17 cellular contexts compared by ENCODE assay signal in the genomic region with DNA sequence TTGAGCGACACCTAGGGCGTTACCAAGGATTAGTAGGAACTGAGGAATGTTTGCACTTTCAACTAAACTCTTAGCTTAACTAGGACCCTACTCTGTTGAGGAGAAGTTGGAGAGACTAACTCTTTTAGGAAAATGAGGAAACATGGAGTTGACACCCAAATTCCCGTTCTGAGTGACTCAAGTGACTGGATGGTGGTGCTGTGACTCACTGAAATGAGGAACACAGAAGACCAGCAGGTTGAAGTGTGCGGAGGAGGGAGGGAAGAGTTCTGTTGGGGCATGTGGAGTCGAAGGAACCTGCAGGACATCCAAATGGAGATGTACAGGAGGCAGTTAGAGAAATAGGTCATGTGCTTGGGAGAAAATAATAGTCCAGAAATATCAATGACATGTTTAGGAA.
"Had no signal": no experiment of that assay in that cellular context is flagged by ENCODE, and none has a peak within 500 bp of the region (broad histone marks: within the 10 kb centered on the region; RNA-seq: fewer than 3 reads in every experiment).

No MANE protein-coding gene starts in this region.

- H3K27me3 ChIP-seq: brain microvascular endothelial cell, dorsolateral prefrontal cortex, gastrocnemius medialis, heart right ventricle, neural progenitor cell, ovary, stomach had no signal

- DNase-seq: activated CD4-positive, alpha-beta memory T cell treated with anti-CD3 and anti-CD28 coated beads, Interleukin-2, amount 10 ng/mL, durations not matched to agents 7 days and 5 days; activated CD4-positive, alpha-beta T cell treated with anti-CD3 and anti-CD28 coated beads for 1 hour; amniotic stem cell; brain microvascular endothelial cell; dorsolateral prefrontal cortex; gastrocnemius medialis; heart right ventricle; islet precursor cell; ovary; stimulated activated CD4-positive, alpha-beta T cell treated with anti-CD3 and anti-CD28 coated beads, Interleukin-2, amount 100 ng/mL, for 48 hours; stimulated activated CD8-positive, alpha-beta memory T cell treated with anti-CD3 and anti-CD28 coated beads, Interleukin-4, amount 100 ng/mL, for 48 hours; stomach; T-helper 9 cell had no signal

- H3K4me3 ChIP-seq: dorsolateral prefrontal cortex, gastrocnemius medialis, heart right ventricle, neural progenitor cell, ovary, stomach, thoracic aorta had no signal

- H3K4me3 Mint-ChIP-seq: activated CD4-positive, alpha-beta memory T cell treated with anti-CD3 and anti-CD28 coated beads, Interleukin-2, amount 10 ng/mL, durations not matched to agents 7 days and 5 days; activated naive CD4-positive, alpha-beta T cell treated with anti-CD3 and anti-CD28 coated beads, Interleukin-2, amount 50 U/mL, for 24 hours; neural progenitor cell had no signal

- H3K27ac Mint-ChIP-seq: activated CD4-positive, alpha-beta memory T cell treated with anti-CD3 and anti-CD28 coated beads, Interleukin-2, amount 10 ng/mL, durations not matched to agents 7 days and 5 days; activated T-helper 2 cell treated with anti-CD3 and anti-CD28 coated beads, Interferon-gamma antibody, Interleukin-2, Interleukin-4, amounts not matched to agents 10 μg/mL and 5 μg/mL and 100 μg/mL, durations not matched to agents 14 hours and 24 hours and 36 hours; neural progenitor cell had no signal

- H2AFZ ChIP-seq: neural progenitor cell had no signal

- H3K9ac ChIP-seq: neural progenitor cell had no signal

- H3K4me1 ChIP-seq: gastrocnemius medialis, neural progenitor cell, stomach had no signal

- H3K36me3 ChIP-seq: ovary had no signal

- H3K9me3 ChIP-seq: gastrocnemius medialis, heart right ventricle, ovary, stomach, thoracic aorta had no signal

- ATAC-seq: gastrocnemius medialis, heart right ventricle had no signal

- H3K4me2 ChIP-seq: neural progenitor cell had no signal

- H3K27ac ChIP-seq: brain microvascular endothelial cell, dorsolateral prefrontal cortex, gastrocnemius medialis, heart right ventricle, neural progenitor cell, ovary, stomach, thoracic aorta had no signal

- H3K9me3 Mint-ChIP-seq: activated CD4-positive, alpha-beta memory T cell treated with anti-CD3 and anti-CD28 coated beads, Interleukin-2, amount 10 ng/mL, durations not matched to agents 7 days and 5 days; activated naive CD4-positive, alpha-beta T cell treated with anti-CD3 and anti-CD28 coated beads, Interleukin-2, amount 50 U/mL, for 24 hours; activated T-helper 2 cell treated with anti-CD3 and anti-CD28 coated beads, Interferon-gamma antibody, Interleukin-2, Interleukin-4, amounts not matched to agents 10 μg/mL and 5 μg/mL and 100 μg/mL, durations not matched to agents 14 hours and 24 hours and 36 hours; neural progenitor cell had no signal

- H3K27me3 Mint-ChIP-seq: activated CD4-positive, alpha-beta memory T cell treated with anti-CD3 and anti-CD28 coated beads, Interleukin-2, amount 10 ng/mL, durations not matched to agents 7 days and 5 days; activated naive CD4-positive, alpha-beta T cell treated with anti-CD3 and anti-CD28 coated beads, Interleukin-2, amount 50 U/mL, for 24 hours had no signal

- H3K4me1 Mint-ChIP-seq: neural progenitor cell had no signal
